Comparison of ENCODE assay signal across 22 cellular contexts in the genomic region with DNA sequence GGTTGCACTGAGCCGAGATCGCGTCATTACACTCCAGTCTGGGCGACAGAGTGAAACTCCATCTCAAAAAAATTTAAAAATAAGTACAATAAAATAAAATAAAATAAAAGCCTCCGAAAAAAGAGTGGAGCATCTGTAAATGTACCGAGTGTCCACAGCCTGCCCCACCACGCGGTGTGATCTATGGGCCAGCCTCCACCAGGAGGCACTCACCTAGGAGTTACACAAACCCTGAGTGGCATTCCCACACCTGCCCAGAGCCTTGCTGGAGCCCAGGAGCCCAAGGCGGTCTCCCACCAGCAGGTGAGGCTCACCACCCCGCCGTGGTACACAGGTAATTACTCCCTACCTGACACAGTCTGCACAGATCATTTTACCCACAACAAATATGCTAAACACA.
"Had no signal": no experiment of that assay in that cellular context is flagged by ENCODE, and none has a peak within 500 bp of the region (broad histone marks: within the 10 kb centered on the region; RNA-seq: fewer than 3 reads in every experiment).

No MANE protein-coding gene starts in this region.

- H3K4me3 Mint-ChIP-seq: activated B cell treated with CpG ODN at 0.5 μM for 24 hours; activated CD4-positive, alpha-beta T cell treated with anti-CD3 and anti-CD28 coated beads for 36 hours; activated T-cell treated with anti-CD3 and anti-CD28 coated beads, Interleukin-2, amount 50 U/mL, for 24 hours; activated T-helper 17 cell treated with anti-CD3 and anti-CD28 coated beads, Interleukin-2, amount 50 U/mL, for 72 hours; central memory CD8-positive, alpha-beta T cell; natural killer cell had no signal

- ATAC-seq: activated CD4-positive, alpha-beta T cell treated with anti-CD3 and anti-CD28 coated beads for 36 hours; activated naive CD4-positive, alpha-beta T cell treated with anti-CD3 and anti-CD28 coated beads, Interleukin-2, amount 50 U/mL, for 72 hours; activated T-helper 17 cell treated with anti-CD3 and anti-CD28 coated beads, Interleukin-2, amount 50 U/mL, for 72 hours; gastroesophageal sphincter; heart left ventricle; natural killer cell had no signal

- H3K9me3 ChIP-seq: ascending aorta, esophagus squamous epithelium, gastroesophageal sphincter, heart left ventricle, neutrophil, ovary, prostate gland, thoracic aorta had no signal

- H3K36me3 Mint-ChIP-seq: activated naive CD4-positive, alpha-beta T cell treated with anti-CD3 and anti-CD28 coated beads, Interleukin-2, amount 50 U/mL, for 72 hours; natural killer cell had no signal

- H3K4me1 ChIP-seq: ascending aorta, heart left ventricle, prostate gland had no signal

- DNase-seq: activated B cell treated with CpG ODN at 0.5 μM for 24 hours; activated CD4-positive, alpha-beta T cell treated with anti-CD3 and anti-CD28 coated beads for 36 hours; activated CD4-positive, alpha-beta T cell treated with anti-CD3 and anti-CD28 coated beads, Interleukin-2, amount 50 U/mL, for 4 hours; activated CD8-positive, alpha-beta memory T cell treated with anti-CD3 and anti-CD28 coated beads for 24 hours; activated CD8-positive, alpha-beta memory T cell treated with anti-CD3 and anti-CD28 coated beads, Interleukin-2, amount 50 U/mL, for 4 hours; activated T-cell treated with anti-CD3 and anti-CD28 coated beads, Interleukin-2, amount 50 U/mL, for 24 hours; dorsolateral prefrontal cortex; esophagus squamous epithelium; midbrain; natural killer cell; ovary; stimulated activated CD4-positive, alpha-beta T cell treated with anti-CD3 and anti-CD28 coated beads, Interleukin-4, amount 100 ng/mL, for 24 hours; stimulated activated naive CD4-positive, alpha-beta T cell treated with Interleukin-2 at 50 U/mL for 16 hours had no signal

- H3K27me3 ChIP-seq: ascending aorta, esophagus squamous epithelium, gastroesophageal sphincter, heart left ventricle, neutrophil, ovary had no signal

- H3K9me3 Mint-ChIP-seq: activated B cell treated with CpG ODN at 0.5 μM for 24 hours; activated naive CD4-positive, alpha-beta T cell treated with anti-CD3 and anti-CD28 coated beads, Interleukin-2, amount 50 U/mL, for 72 hours; activated T-cell treated with anti-CD3 and anti-CD28 coated beads, Interleukin-2, amount 50 U/mL, for 24 hours; activated T-helper 17 cell treated with anti-CD3 and anti-CD28 coated beads, Interleukin-2, amount 50 U/mL, for 72 hours; central memory CD8-positive, alpha-beta T cell; natural killer cell had no signal

- H3K27ac Mint-ChIP-seq: activated B cell treated with CpG ODN at 0.5 μM for 24 hours; activated CD4-positive, alpha-beta T cell treated with anti-CD3 and anti-CD28 coated beads for 36 hours; activated naive CD4-positive, alpha-beta T cell treated with anti-CD3 and anti-CD28 coated beads, Interleukin-2, amount 50 U/mL, for 72 hours; activated T-cell treated with anti-CD3 and anti-CD28 coated beads, Interleukin-2, amount 50 U/mL, for 24 hours; activated T-helper 17 cell treated with anti-CD3 and anti-CD28 coated beads, Interleukin-2, amount 50 U/mL, for 72 hours; natural killer cell had no signal

- H3K27ac ChIP-seq: ascending aorta, dorsolateral prefrontal cortex, esophagus squamous epithelium, gastroesophageal sphincter, heart left ventricle, neutrophil, ovary, prostate gland, thoracic aorta had no signal

- H3K4me3 ChIP-seq: ascending aorta, dorsolateral prefrontal cortex, esophagus squamous epithelium, gastroesophageal sphincter, heart left ventricle, ovary, prostate gland, thoracic aorta had no signal

- H3K36me3 ChIP-seq: ascending aorta, esophagus squamous epithelium, gastroesophageal sphincter, heart left ventricle, neutrophil, ovary, prostate gland, thoracic aorta had no signal

- H3K27me3 Mint-ChIP-seq: activated T-helper 17 cell treated with anti-CD3 and anti-CD28 coated beads, Interleukin-2, amount 50 U/mL, for 72 hours had no signal

- H3K4me1 Mint-ChIP-seq: activated B cell treated with CpG ODN at 0.5 μM for 24 hours; activated CD4-positive, alpha-beta T cell treated with anti-CD3 and anti-CD28 coated beads for 36 hours; activated T-helper 17 cell treated with anti-CD3 and anti-CD28 coated beads, Interleukin-2, amount 50 U/mL, for 72 hours; central memory CD8-positive, alpha-beta T cell; natural killer cell had no signal
